Comparison of ENCODE assay signal across 14 cellular contexts in genomic region chr5:179486596-179487051, GRCh38.
DNase-seq lines count a peak whose midpoint lies in the region; ATAC-seq lines count a peak whose summit lies in the region.
"Had no signal": no experiment of that assay in that cellular context is flagged by ENCODE, and none has a peak within 500 bp of the region (broad histone marks: within the 10 kb centered on the region; RNA-seq: fewer than 3 reads in every experiment).

No MANE protein-coding gene starts in this region.

- DNase-seq in left cardiac atrium, result peak; percentile 14
- DNase-seq in Right ventricle myocardium inferior (ENCODE audit: missing footprints), result no peak
- peak; percentile 67 for DNase-seq in NCI-H345 treated with DMSO at 0.1 percent for 48 hours (lab: John Stamatoyannopoulos, UW; ENCODE audit: unreplicated experiment)
- peak; percentile 16 for DNase-seq in fibroblast of peridontal ligament (ENCODE audit: extremely low read depth)
- DNase-seq in superior temporal gyrus (ENCODE audit: extremely low spot score), result peak; percentile 36
- no peak for DNase-seq in H4 (ENCODE audit: low spot score)
- DNase-seq: activated CD4-positive, alpha-beta T cell treated with anti-CD3 and anti-CD28 coated beads, Interleukin-2, amount 10 ng/mL, durations not matched to agents 24 days and 14 days; activated T-cell treated with anti-CD3 and anti-CD28 coated beads, Interleukin-2, amount 50 U/mL, for 72 hours; Karpas-422; midbrain; tibial artery had no signal

- intact Hi-C loops in left cardiac atrium (cut with DNase I), result no loop called here
- intact Hi-C loops in Right ventricle myocardium inferior (cut with DNase I), result no loop called here

- ATAC-seq in left cardiac atrium (peak in 1 of 2 donors; percentile 58), Right ventricle myocardium inferior (no peak), HG03469 (IDR thresholded peaks at IDR 0.05; ENCODE audit: unreplicated experiment) (no peak), HG02623 (IDR thresholded peaks at IDR 0.05; ENCODE audit: unreplicated experiment) (no peak)
- ATAC-seq: activated T-cell treated with anti-CD3 and anti-CD28 coated beads, Interleukin-2, amount 50 U/mL, for 72 hours; HCT116 had no signal

Comparison
In these comparisons a context has a peak if more than half of its experiments do, and no peak if none do; other contexts are left out.
1. DNase-seq: peak in left cardiac atrium (single experiment), NCI-H345 treated with DMSO at 0.1 percent for 48 hours (single experiment), fibroblast of peridontal ligament (single experiment) and superior temporal gyrus (single experiment); none in Right ventricle myocardium inferior (single experiment) and H4 (single experiment).